Comparison of ENCODE assay signal across 17 cellular contexts in genomic region chr10:1070939-1071338, GRCh38. TPM values are rescaled to one million over a fixed set of nuclear protein-coding genes. Genes with fewer than 3 reads are reported as not detected.
A peak's percentile ranks its signal among the peaks of the same experiment; 100 is the strongest.
DNase-seq lines count a peak whose midpoint lies in the region; ATAC-seq, FAIRE-seq and TF ChIP-seq lines count a peak whose summit lies in the region.
"Had no signal": no experiment of that assay in that cellular context is flagged by ENCODE, and none has a peak within 500 bp of the region (broad histone marks: within the 10 kb centered on the region; RNA-seq: fewer than 3 reads in every experiment).

No MANE protein-coding gene starts in this region.

- no peak overlapping the region for H3K4me3 ChIP-seq in AG04450 (ENCODE audit: low read depth, low read length)
- no peak overlapping the region for H3K4me3 ChIP-seq in SJCRH30
- H3K4me3 ChIP-seq in esophagus squamous epithelium: no peak overlapping the region
- H3K4me3 ChIP-seq: lower lobe of right lung had no signal

- H3K4me1 ChIP-seq in SJCRH30 (no peaks in the 10 kb centered on the region), esophagus squamous epithelium (peaks cover 0 to 5% (median 0%) of the 10 kb centered on the region in 3 donors)

- peak; percentile 51 for FAIRE-seq in GM12891 (lab: Jason Lieb, UNC)

- peak overlapping the region; percentile 12 for H3K27ac Mint-ChIP-seq in activated naive CD8-positive, alpha-beta T cell treated with anti-CD3 and anti-CD28 coated beads, Interleukin-2, amount 50 U/mL, for 24 hours
- peak overlapping the region; percentile 14 for H3K27ac Mint-ChIP-seq in glutamatergic neuron (ENCODE audit: unreplicated experiment)
- H3K27ac Mint-ChIP-seq: activated T-helper 1 cell treated with anti-CD3 and anti-CD28 coated beads, Interleukin-12 subunit alpha, Interleukin-12 subunit beta, Interleukin-2, Interleukin-4 antibody, amounts not matched to agents 30 ng/mL and 10 ng/mL and 1 ng/mL, durations not matched to agents 14 hours and 24 hours and 36 hours; nephron progenitor cell had no signal

- H3K9me3 ChIP-seq in AG04450 (ENCODE audit: control insufficient read depth, insufficient read depth, low read length) (no peaks in the 10 kb centered on the region), SJCRH30 (replicated peaks) (no peaks in the 10 kb centered on the region), esophagus squamous epithelium (no peaks in the 10 kb centered on the region)
- H3K9me3 ChIP-seq: lower lobe of right lung had no signal

- peaks cover 12% of the 10 kb centered on the region for H3K36me3 Mint-ChIP-seq in activated naive CD8-positive, alpha-beta T cell treated with anti-CD3 and anti-CD28 coated beads, Interleukin-2, amount 50 U/mL, for 24 hours (ENCODE audit: low read depth)
- no peaks in the 10 kb centered on the region for H3K36me3 Mint-ChIP-seq in glutamatergic neuron (ENCODE audit: unreplicated experiment)

- DNase-seq in AG04450 (ENCODE audit: low read depth, low spot score) (no peak), GM12891 (ENCODE audit: insufficient read length, low spot score) (no peak), glutamatergic neuron (no peak), SJCRH30 (no peak), NCI-H146 treated with DMSO at 0.1 percent for 48 hours (lab: John Stamatoyannopoulos, UW; ENCODE audit: unreplicated experiment) (no peak), esophagus squamous epithelium (lab: John Stamatoyannopoulos, UW) (no peak)
- no peak for DNase-seq in activated naive CD8-positive, alpha-beta T cell treated with anti-CD3 and anti-CD28 coated beads, Interleukin-2, amount 50 U/mL, for 24 hours
- DNase-seq: activated CD4-positive, alpha-beta T cell treated with anti-CD3 and anti-CD28 coated beads, Interleukin-2, amount 50 U/mL, for 48 hours; anterior cingulate cortex; Calu3; lower lobe of right lung; NCI-H1930; nephron progenitor cell; stimulated activated CD4-positive, alpha-beta T cell treated with anti-CD3 and anti-CD28 coated beads, Interleukin-1b, Interleukin-23, amount 100 ng/mL, for 48 hours had no signal

- POLR2A ChIA-PET in AG04450 (lab: Yijun Ruan, JAX): no interaction called here

- H3K27me3 Mint-ChIP-seq in activated naive CD8-positive, alpha-beta T cell treated with anti-CD3 and anti-CD28 coated beads, Interleukin-2, amount 50 U/mL, for 24 hours: no peaks in the 10 kb centered on the region
- H3K27me3 Mint-ChIP-seq in glutamatergic neuron (ENCODE audit: unreplicated experiment): peaks cover 2% of the 10 kb centered on the region

- H3K36me3 ChIP-seq in SJCRH30 (no peaks in the 10 kb centered on the region; the same call in 1 of the 2 replicates), esophagus squamous epithelium (peaks cover 0 to 41% (median 15%) of the 10 kb centered on the region in 3 donors)

- intact Hi-C loops in esophagus squamous epithelium (cut with DNase I): no loop called here

- TF ChIP-seq CTCF in AG04450 (IDR thresholded peaks at IDR 0.05; ENCODE audit: low read depth, low read length) (no peak), glutamatergic neuron (IDR thresholded peaks at IDR 0.05; ENCODE audit: partially characterized antibody, unreplicated experiment) (no peak), esophagus squamous epithelium (IDR thresholded peaks at IDR 0.05) (no peak)

- H3K27me3 ChIP-seq in AG04450 (ENCODE audit: control insufficient read depth, insufficient read depth, low read length) (no peaks in the 10 kb centered on the region), SJCRH30 (no peaks in the 10 kb centered on the region), esophagus squamous epithelium (no peaks in the 10 kb centered on the region)

- 56 to 78% methylated on average over 7 of the region's 7 CpGs for WGBS in esophagus squamous epithelium, 2 donors

- TF ChIP-seq POLR2A in GM12891 (IDR thresholded peaks at IDR 0.05; ENCODE audit: low read depth, low read length) (no peak), esophagus squamous epithelium (IDR thresholded peaks at IDR 0.05) (no peak)

- H3K27ac ChIP-seq in AG04450 (ENCODE audit: low read depth, low read length) (peak overlapping the region; percentile 39), SJCRH30 (no peak overlapping the region), esophagus squamous epithelium (no peak overlapping the region)
- H3K27ac ChIP-seq: lower lobe of right lung had no signal

- H3K4me3 Mint-ChIP-seq in activated naive CD8-positive, alpha-beta T cell treated with anti-CD3 and anti-CD28 coated beads, Interleukin-2, amount 50 U/mL, for 24 hours: no peak overlapping the region
- peak overlapping the region; percentile 1 for H3K4me3 Mint-ChIP-seq in glutamatergic neuron (ENCODE audit: unreplicated experiment)
- H3K4me3 Mint-ChIP-seq: activated T-helper 1 cell treated with anti-CD3 and anti-CD28 coated beads, Interleukin-12 subunit alpha, Interleukin-12 subunit beta, Interleukin-2, Interleukin-4 antibody, amounts not matched to agents 30 ng/mL and 10 ng/mL and 1 ng/mL, durations not matched to agents 14 hours and 24 hours and 36 hours; nephron progenitor cell had no signal

- no peaks in the 10 kb centered on the region for H3K9me3 Mint-ChIP-seq in activated naive CD8-positive, alpha-beta T cell treated with anti-CD3 and anti-CD28 coated beads, Interleukin-2, amount 50 U/mL, for 24 hours
- H3K9me3 Mint-ChIP-seq in glutamatergic neuron (ENCODE audit: unreplicated experiment): no peaks in the 10 kb centered on the region
- H3K9me3 Mint-ChIP-seq: activated T-helper 1 cell treated with anti-CD3 and anti-CD28 coated beads, Interleukin-12 subunit alpha, Interleukin-12 subunit beta, Interleukin-2, Interleukin-4 antibody, amounts not matched to agents 30 ng/mL and 10 ng/mL and 1 ng/mL, durations not matched to agents 14 hours and 24 hours and 36 hours; nephron progenitor cell had no signal

- peaks cover 42% of the 10 kb centered on the region for H3K4me1 Mint-ChIP-seq in activated naive CD8-positive, alpha-beta T cell treated with anti-CD3 and anti-CD28 coated beads, Interleukin-2, amount 50 U/mL, for 24 hours
- H3K4me1 Mint-ChIP-seq in glutamatergic neuron (ENCODE audit: low read depth, unreplicated experiment): peaks cover 18% of the 10 kb centered on the region
- H3K4me1 Mint-ChIP-seq: nephron progenitor cell had no signal

- CTCF ChIA-PET in AG04450 (lab: Charles Lee): no interaction called here

- ATAC-seq in activated naive CD8-positive, alpha-beta T cell treated with anti-CD3 and anti-CD28 coated beads, Interleukin-2, amount 50 U/mL, for 24 hours: no peak
- no peak for ATAC-seq in HG03095 (IDR thresholded peaks at IDR 0.05; ENCODE audit: unreplicated experiment)
- ATAC-seq: esophagus mucosa, lower lobe of right lung had no signal

TF ChIP-seq in GM12891, 5 proteins besides CTCF, POLR2A, EP300 and RAD21:
- no peak for TF ChIP-seq POLR2AphosphoS5 (IDR thresholded peaks at IDR 0.05; ENCODE audit: low read depth, low read length)
- TF ChIP-seq TAF1 (IDR thresholded peaks at IDR 0.05; ENCODE audit: low read depth, low read length): no peak
- no peak for TF ChIP-seq PAX5 (IDR thresholded peaks at IDR 0.05; ENCODE audit: insufficient read depth, low read length, severe bottlenecking)
- no peak for TF ChIP-seq SPI1 (IDR thresholded peaks at IDR 0.05; ENCODE audit: low read depth, low read length)
- no peak for TF ChIP-seq POU2F2 (IDR thresholded peaks at IDR 0.05; ENCODE audit: low read depth, low read length)

RNA-seq across cellular contexts. Expression of gene WDR37, which starts 14.8 kb away (rescaled TPM):
- 15.0 and 16.0 TPM in 2 replicates for polyA plus RNA-seq in AG04450 (2011; rRNA removed)
- polyA minus RNA-seq in AG04450 (2011; rRNA and poly(A)+ RNA removed): 31.3 and 51.6 TPM in 2 replicates
- polyA plus RNA-seq in GM12891 (2012; ENCODE audit: low read depth, missing spikeins): 4.0 TPM
- total RNA-seq in glutamatergic neuron (ENCODE audit: unreplicated experiment) (27.8 TPM), esophagus squamous epithelium (10 to 100 TPM in 2 of 4 donors, 1 to 10 TPM in 2; 7.5 to 17.2 (median 11.3) TPM)
- total RNA-seq in SJCRH30 (2014; rRNA removed; shearing (Covaris generic)): 5.6 and 6.1 TPM in 2 replicates

RNA-seq across cellular contexts. Expression of gene IDI1, which starts 22.0 kb away (rescaled TPM):
- 29.4 and 37.6 TPM in 2 replicates for polyA plus RNA-seq in AG04450 (2011; rRNA removed)
- 11.1 and 13.0 TPM in 2 replicates for polyA minus RNA-seq in AG04450 (2011; rRNA and poly(A)+ RNA removed)
- 76.3 TPM for polyA plus RNA-seq in GM12891 (2012; ENCODE audit: low read depth, missing spikeins)
- total RNA-seq in glutamatergic neuron (ENCODE audit: unreplicated experiment) (103 TPM), esophagus squamous epithelium (10 to 100 TPM; 30.7 to 87.5 (median 59.9) TPM)
- total RNA-seq in SJCRH30 (2014; rRNA removed; shearing (Covaris generic)): 66.8 and 70.0 TPM in 2 replicates

RNA-seq across cellular contexts. Expression of gene IDI2, which starts 45.3 kb away (rescaled TPM):
- polyA plus RNA-seq in AG04450 (2011; rRNA removed): not detected in 2 replicates
- not detected in 2 replicates for polyA minus RNA-seq in AG04450 (2011; rRNA and poly(A)+ RNA removed)
- polyA plus RNA-seq in GM12891 (2012; ENCODE audit: low read depth, missing spikeins): not detected
- total RNA-seq in glutamatergic neuron (ENCODE audit: unreplicated experiment) (not detected), esophagus squamous epithelium (not detected)
- not detected in 2 replicates for total RNA-seq in SJCRH30 (2014; rRNA removed; shearing (Covaris generic))
- total RNA-seq: activated T-helper 1 cell treated with anti-CD3 and anti-CD28 coated beads, Interleukin-12 subunit alpha, Interleukin-12 subunit beta, Interleukin-2, Interleukin-4 antibody, amounts not matched to agents 30 ng/mL and 10 ng/mL and 1 ng/mL, durations not matched to agents 14 hours and 24 hours and 36 hours; Calu3; esophagus mucosa; lower lobe of right lung had no signal
